1 cellular context compared by ENCODE assay signal in the genomic region with DNA sequence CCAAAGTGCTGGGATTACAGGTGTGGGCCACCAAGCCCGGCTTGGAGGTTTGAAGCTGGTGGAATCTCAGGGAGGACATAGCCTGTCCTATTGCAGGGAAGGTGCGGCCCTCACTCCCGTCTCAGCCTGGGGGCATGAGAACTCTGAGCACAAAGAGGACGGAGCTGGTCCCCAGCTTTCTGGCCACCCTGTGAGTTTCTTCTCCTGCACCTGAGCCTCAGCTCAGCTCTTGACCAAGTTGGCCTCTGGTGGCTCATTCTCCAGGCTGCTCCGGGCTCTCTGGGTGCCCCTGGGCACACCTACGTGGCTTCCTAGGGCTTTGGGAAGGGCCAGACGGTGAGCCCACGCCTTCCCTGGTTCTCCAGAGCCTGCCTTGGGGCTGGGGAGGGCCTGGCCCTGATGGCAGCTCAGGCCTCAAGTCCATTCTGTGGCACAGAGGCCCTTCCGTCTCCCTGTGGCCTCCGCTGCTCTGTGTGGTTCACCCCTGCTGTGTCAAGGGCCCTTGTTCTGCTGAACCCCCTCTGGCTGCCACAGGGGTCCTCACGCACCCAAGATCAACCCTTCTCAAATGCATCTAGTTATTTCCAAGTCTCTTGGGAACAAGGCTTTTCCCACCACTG.
TF ChIP-seq lines count a peak whose summit lies in the region.

No MANE protein-coding gene starts in this region.

TF ChIP-seq in GM12878, 131 proteins besides CTCF, POLR2A, EP300 and RAD21:
- TF ChIP-seq, protein P1, sequence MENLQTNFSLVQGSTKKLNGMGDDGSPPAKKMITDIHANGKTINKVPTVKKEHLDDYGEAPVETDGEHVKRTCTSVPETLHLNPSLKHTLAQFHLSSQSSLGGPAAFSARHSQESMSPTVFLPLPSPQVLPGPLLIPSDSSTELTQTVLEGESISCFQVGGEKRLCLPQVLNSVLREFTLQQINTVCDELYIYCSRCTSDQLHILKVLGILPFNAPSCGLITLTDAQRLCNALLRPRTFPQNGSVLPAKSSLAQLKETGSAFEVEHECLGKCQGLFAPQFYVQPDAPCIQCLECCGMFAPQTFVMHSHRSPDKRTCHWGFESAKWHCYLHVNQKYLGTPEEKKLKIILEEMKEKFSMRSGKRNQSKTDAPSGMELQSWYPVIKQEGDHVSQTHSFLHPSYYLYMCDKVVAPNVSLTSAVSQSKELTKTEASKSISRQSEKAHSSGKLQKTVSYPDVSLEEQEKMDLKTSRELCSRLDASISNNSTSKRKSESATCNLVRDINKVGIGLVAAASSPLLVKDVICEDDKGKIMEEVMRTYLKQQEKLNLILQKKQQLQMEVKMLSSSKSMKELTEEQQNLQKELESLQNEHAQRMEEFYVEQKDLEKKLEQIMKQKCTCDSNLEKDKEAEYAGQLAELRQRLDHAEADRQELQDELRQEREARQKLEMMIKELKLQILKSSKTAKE (IDR thresholded peaks at IDR 0.05; ENCODE audit: low read depth, poor library complexity, severe bottlenecking) = no peak
- TF ChIP-seq ESRRA (IDR thresholded peaks at IDR 0.05; ENCODE audit: low read length) (no peak), SUPT20H (IDR thresholded peaks at IDR 0.05; ENCODE audit: borderline replicate concordance, control insufficient read depth, low read depth, low read length) (no peak), RBBP5 (conservative IDR thresholded peaks at IDR 0.05) (no peak), PML (IDR thresholded peaks at IDR 0.05; ENCODE audit: low read length) (no peak), GATAD2B (conservative IDR thresholded peaks at IDR 0.05; ENCODE audit: low read depth) (no peak), TBL1XR1 (IDR thresholded peaks at IDR 0.05; ENCODE audit: low read depth, low read length) (no peak), POLR2AphosphoS5 (IDR thresholded peaks at IDR 0.05; ENCODE audit: low read length) (no peak), PAX5 (IDR thresholded peaks at IDR 0.05; ENCODE audit: borderline replicate concordance, low read depth, low read length) (no peak), SREBF2 (IDR thresholded peaks at IDR 0.05; ENCODE audit: low read length) (no peak), IKZF1 (conservative IDR thresholded peaks at IDR 0.05) (no peak)
- TF ChIP-seq, protein P2, sequence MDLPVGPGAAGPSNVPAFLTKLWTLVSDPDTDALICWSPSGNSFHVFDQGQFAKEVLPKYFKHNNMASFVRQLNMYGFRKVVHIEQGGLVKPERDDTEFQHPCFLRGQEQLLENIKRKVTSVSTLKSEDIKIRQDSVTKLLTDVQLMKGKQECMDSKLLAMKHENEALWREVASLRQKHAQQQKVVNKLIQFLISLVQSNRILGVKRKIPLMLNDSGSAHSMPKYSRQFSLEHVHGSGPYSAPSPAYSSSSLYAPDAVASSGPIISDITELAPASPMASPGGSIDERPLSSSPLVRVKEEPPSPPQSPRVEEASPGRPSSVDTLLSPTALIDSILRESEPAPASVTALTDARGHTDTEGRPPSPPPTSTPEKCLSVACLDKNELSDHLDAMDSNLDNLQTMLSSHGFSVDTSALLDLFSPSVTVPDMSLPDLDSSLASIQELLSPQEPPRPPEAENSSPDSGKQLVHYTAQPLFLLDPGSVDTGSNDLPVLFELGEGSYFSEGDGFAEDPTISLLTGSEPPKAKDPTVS (IDR thresholded peaks at IDR 0.05; ENCODE audit: low read depth, low read length) = no peak
- TF ChIP-seq, protein P3, sequence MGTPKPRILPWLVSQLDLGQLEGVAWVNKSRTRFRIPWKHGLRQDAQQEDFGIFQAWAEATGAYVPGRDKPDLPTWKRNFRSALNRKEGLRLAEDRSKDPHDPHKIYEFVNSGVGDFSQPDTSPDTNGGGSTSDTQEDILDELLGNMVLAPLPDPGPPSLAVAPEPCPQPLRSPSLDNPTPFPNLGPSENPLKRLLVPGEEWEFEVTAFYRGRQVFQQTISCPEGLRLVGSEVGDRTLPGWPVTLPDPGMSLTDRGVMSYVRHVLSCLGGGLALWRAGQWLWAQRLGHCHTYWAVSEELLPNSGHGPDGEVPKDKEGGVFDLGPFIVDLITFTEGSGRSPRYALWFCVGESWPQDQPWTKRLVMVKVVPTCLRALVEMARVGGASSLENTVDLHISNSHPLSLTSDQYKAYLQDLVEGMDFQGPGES (IDR thresholded peaks at IDR 0.05) = no peak
- TF ChIP-seq, protein P4, sequence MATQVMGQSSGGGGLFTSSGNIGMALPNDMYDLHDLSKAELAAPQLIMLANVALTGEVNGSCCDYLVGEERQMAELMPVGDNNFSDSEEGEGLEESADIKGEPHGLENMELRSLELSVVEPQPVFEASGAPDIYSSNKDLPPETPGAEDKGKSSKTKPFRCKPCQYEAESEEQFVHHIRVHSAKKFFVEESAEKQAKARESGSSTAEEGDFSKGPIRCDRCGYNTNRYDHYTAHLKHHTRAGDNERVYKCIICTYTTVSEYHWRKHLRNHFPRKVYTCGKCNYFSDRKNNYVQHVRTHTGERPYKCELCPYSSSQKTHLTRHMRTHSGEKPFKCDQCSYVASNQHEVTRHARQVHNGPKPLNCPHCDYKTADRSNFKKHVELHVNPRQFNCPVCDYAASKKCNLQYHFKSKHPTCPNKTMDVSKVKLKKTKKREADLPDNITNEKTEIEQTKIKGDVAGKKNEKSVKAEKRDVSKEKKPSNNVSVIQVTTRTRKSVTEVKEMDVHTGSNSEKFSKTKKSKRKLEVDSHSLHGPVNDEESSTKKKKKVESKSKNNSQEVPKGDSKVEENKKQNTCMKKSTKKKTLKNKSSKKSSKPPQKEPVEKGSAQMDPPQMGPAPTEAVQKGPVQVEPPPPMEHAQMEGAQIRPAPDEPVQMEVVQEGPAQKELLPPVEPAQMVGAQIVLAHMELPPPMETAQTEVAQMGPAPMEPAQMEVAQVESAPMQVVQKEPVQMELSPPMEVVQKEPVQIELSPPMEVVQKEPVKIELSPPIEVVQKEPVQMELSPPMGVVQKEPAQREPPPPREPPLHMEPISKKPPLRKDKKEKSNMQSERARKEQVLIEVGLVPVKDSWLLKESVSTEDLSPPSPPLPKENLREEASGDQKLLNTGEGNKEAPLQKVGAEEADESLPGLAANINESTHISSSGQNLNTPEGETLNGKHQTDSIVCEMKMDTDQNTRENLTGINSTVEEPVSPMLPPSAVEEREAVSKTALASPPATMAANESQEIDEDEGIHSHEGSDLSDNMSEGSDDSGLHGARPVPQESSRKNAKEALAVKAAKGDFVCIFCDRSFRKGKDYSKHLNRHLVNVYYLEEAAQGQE (IDR thresholded peaks at IDR 0.05; ENCODE audit: low read depth, low read length) = no peak
- TF ChIP-seq, protein P5, sequence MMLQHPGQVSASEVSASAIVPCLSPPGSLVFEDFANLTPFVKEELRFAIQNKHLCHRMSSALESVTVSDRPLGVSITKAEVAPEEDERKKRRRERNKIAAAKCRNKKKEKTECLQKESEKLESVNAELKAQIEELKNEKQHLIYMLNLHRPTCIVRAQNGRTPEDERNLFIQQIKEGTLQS (IDR thresholded peaks at IDR 0.05; ENCODE audit: borderline replicate concordance, extremely low read depth, low read depth, low read length) = no peak
TF ChIP-seq in GM12878: peak in this region for 0.
